In the genomic region with DNA sequence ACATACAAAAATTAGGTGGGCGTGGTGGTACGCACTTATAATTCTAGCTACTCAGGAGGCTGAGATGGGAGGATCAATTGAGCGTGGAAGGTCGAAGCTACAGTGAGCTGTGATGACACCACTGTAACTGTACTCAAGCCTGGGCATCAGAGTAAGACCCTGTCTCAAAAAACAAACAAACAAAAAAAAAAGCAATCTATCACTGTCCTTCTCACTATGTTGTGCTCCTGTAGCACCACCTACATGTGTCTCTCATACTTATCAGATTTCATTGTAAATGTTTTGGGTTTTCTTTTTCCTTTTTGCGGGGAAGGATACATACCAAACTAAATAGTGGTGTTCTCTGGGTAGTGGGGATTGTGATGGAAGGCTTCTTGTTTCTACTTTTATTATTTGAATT, we compare ENCODE assay signal across 22 cellular contexts.
"Had no signal": no experiment of that assay in that cellular context is flagged by ENCODE, and none has a peak within 500 bp of the region (broad histone marks: within the 10 kb centered on the region; RNA-seq: fewer than 3 reads in every experiment).

No MANE protein-coding gene starts in this region.

- H3K27ac ChIP-seq: coronary artery, hepatocyte, neutrophil, sigmoid colon, skin epidermis, testis, tibial nerve, upper lobe of right lung, vagina had no signal

- ATAC-seq: left colon; left ventricle myocardium superior; naive thymus-derived CD4-positive, alpha-beta T cell; stimulated activated naive B cell treated with anti-CD40 and anti-IgM and Interleukin-4, amounts not matched to agents 10 μg/mL and 1 μg/mL and 100 μg/mL, for 72 hours; stimulated activated naive CD8-positive, alpha-beta T cell treated with anti-CD3 and anti-CD28 coated beads, Interleukin-15, amount 100 ng/mL, for 72 hours; upper lobe of right lung had no signal

- H3K9me3 ChIP-seq: neutrophil, sigmoid colon, testis, tibial nerve, upper lobe of right lung, vagina had no signal

- H2AFZ ChIP-seq: hepatocyte had no signal

- H3K79me2 ChIP-seq: hepatocyte had no signal

- H3K4me2 ChIP-seq: hepatocyte had no signal

- H3K4me3 ChIP-seq: coronary artery, hepatocyte, sigmoid colon, skin epidermis, testis, tibial nerve, upper lobe of right lung, vagina had no signal

- H3K27me3 Mint-ChIP-seq: naive thymus-derived CD4-positive, alpha-beta T cell; stimulated activated naive B cell treated with anti-CD40 and anti-IgM and Interleukin-4, amounts not matched to agents 10 μg/mL and 1 μg/mL and 100 μg/mL, for 72 hours; stimulated activated naive CD8-positive, alpha-beta T cell treated with anti-CD3 and anti-CD28 coated beads, Interleukin-15, amount 100 ng/mL, for 72 hours had no signal

- H3K4me3 Mint-ChIP-seq: endodermal cell; naive thymus-derived CD4-positive, alpha-beta T cell; nephron progenitor cell; stimulated activated naive B cell treated with anti-CD40 and anti-IgM and Interleukin-4, amounts not matched to agents 10 μg/mL and 1 μg/mL and 100 μg/mL, for 72 hours; stimulated activated naive CD8-positive, alpha-beta T cell treated with anti-CD3 and anti-CD28 coated beads, Interleukin-15, amount 100 ng/mL, for 72 hours had no signal

- H3K36me3 ChIP-seq: sigmoid colon, upper lobe of right lung, vagina had no signal

- FAIRE-seq: endothelial cell of umbilical vein, kidney had no signal

- H3K27me3 ChIP-seq: hepatocyte, neutrophil, sigmoid colon, testis, tibial nerve, upper lobe of right lung, vagina had no signal

- H3K9me3 Mint-ChIP-seq: endodermal cell; naive thymus-derived CD4-positive, alpha-beta T cell; nephron progenitor cell; stimulated activated naive B cell treated with anti-CD40 and anti-IgM and Interleukin-4, amounts not matched to agents 10 μg/mL and 1 μg/mL and 100 μg/mL, for 72 hours; stimulated activated naive CD8-positive, alpha-beta T cell treated with anti-CD3 and anti-CD28 coated beads, Interleukin-15, amount 100 ng/mL, for 72 hours had no signal

- H3K4me1 Mint-ChIP-seq: endodermal cell; naive thymus-derived CD4-positive, alpha-beta T cell; nephron progenitor cell; stimulated activated naive B cell treated with anti-CD40 and anti-IgM and Interleukin-4, amounts not matched to agents 10 μg/mL and 1 μg/mL and 100 μg/mL, for 72 hours; stimulated activated naive CD8-positive, alpha-beta T cell treated with anti-CD3 and anti-CD28 coated beads, Interleukin-15, amount 100 ng/mL, for 72 hours had no signal

- H3K27ac Mint-ChIP-seq: endodermal cell; naive thymus-derived CD4-positive, alpha-beta T cell; nephron progenitor cell; stimulated activated naive B cell treated with anti-CD40 and anti-IgM and Interleukin-4, amounts not matched to agents 10 μg/mL and 1 μg/mL and 100 μg/mL, for 72 hours had no signal

- DNase-seq: effector CD4-positive, alpha-beta T cell; endodermal cell; kidney; left colon; left ventricle myocardium superior; naive thymus-derived CD4-positive, alpha-beta T cell; nephron progenitor cell; posterior cingulate gyrus; sigmoid colon; stimulated activated CD4-positive, alpha-beta T cell treated with anti-CD3 and anti-CD28 coated beads, Interleukin-2, amount 100 ng/mL, for 24 hours; stimulated activated CD4-positive, alpha-beta T cell treated with anti-CD3 and anti-CD28 coated beads, Interleukin-4, amount 100 ng/mL, for 4 hours; stimulated activated naive B cell treated with anti-CD40 and anti-IgM and Interleukin-4, amounts not matched to agents 10 μg/mL and 1 μg/mL and 100 μg/mL, for 72 hours; stimulated activated naive CD8-positive, alpha-beta T cell treated with anti-CD3 and anti-CD28 coated beads, Interleukin-15, amount 100 ng/mL, for 72 hours; testis; upper lobe of right lung had no signal

- H3K4me1 ChIP-seq: sigmoid colon, testis, tibial nerve, upper lobe of right lung, vagina had no signal
